ENCODE assay signal across 9 cellular contexts in the genomic region with DNA sequence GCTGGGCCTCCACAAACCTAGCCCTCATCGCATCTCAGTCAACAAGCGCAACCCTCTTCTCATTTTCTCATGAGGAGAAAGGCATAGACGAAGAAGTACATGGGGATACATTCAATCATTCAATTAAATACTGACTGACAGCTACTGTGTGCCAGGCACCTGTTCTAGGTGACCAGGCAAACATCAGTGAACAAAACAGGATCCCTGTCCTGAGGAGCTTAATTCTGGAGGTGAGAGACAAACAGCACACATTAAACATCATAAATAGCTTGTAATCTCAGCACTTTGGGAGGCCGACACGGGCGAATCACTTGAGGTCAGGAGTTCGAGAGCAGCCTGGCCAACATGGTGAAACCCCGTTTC. TPM values are rescaled to one million over a fixed set of nuclear protein-coding genes. Genes with fewer than 3 reads are reported as not detected.
DNase-seq lines count a peak whose midpoint lies in the region; ATAC-seq and TF ChIP-seq lines count a peak whose summit lies in the region.
"Had no signal": no experiment of that assay in that cellular context is flagged by ENCODE, and none has a peak within 500 bp of the region (broad histone marks: within the 10 kb centered on the region; RNA-seq: fewer than 3 reads in every experiment).

No MANE protein-coding gene starts in this region.

- peak; percentile 6 for ATAC-seq in HG03457 (IDR thresholded peaks at IDR 0.05; ENCODE audit: unreplicated experiment)

- H3K27ac ChIP-seq in colonic mucosa = peak overlapping the region; percentile 42

- H3K4me1 ChIP-seq in ES-I3 (ENCODE audit: insufficient read depth, low read length) (no peaks in the 10 kb centered on the region), colonic mucosa (no peaks in the 10 kb centered on the region), neuron (ENCODE audit: insufficient read depth, low read length) (peaks cover 18% of the 10 kb centered on the region)

- DNase-seq in colonic mucosa = no peak
- no peak for DNase-seq in T1000 (lab: John Stamatoyannopoulos, UW)
- no peak for DNase-seq in T-helper 9 cell
- no peak for DNase-seq in GM13977 (ENCODE audit: low spot score)
- no peak for DNase-seq in SW480 (ENCODE audit: low spot score)

- H3K9me3 ChIP-seq in ES-I3 (ENCODE audit: control insufficient read depth, insufficient read depth, low read length) = peaks cover 3% of the 10 kb centered on the region; the same call in 1 of the 2 replicates
- no peaks in the 10 kb centered on the region for H3K9me3 ChIP-seq in colonic mucosa
- H3K9me3 ChIP-seq in neuron (ENCODE audit: low read length) = peaks cover 6% of the 10 kb centered on the region

- H3K27me3 ChIP-seq in colonic mucosa (no peaks in the 10 kb centered on the region), neuron (ENCODE audit: insufficient read depth, low read length) (no peaks in the 10 kb centered on the region)

- intact Hi-C loops in colonic mucosa (cut with DNase I) = no loop called here

- in situ Hi-C loops in GM13977 (cut with MboI; ENCODE audit: low pct_unique_long_range_greater_than_20kb, low sequenced_read_pairs, unreplicated experiment) = no loop called here

- H3K4me3 ChIP-seq in colonic mucosa (peak overlapping the region; percentile 86), neuron (ENCODE audit: low read length) (peak overlapping the region; percentile 81)

- no peak for TF ChIP-seq CTCF in colonic mucosa (IDR thresholded peaks at IDR 0.05)
- TF ChIP-seq CTCF in GM13977 (IDR thresholded peaks at IDR 0.05; ENCODE audit: extremely low read depth, insufficient read depth, missing control alignments) = no peak

- H3K9ac ChIP-seq in ES-I3 (ENCODE audit: low read depth, low read length) (peak overlapping the region; percentile 69; the same call in 1 of the 2 replicates), colonic mucosa (ENCODE audit: low read depth in 2 of 2, low read length in 2 of 2) (peak overlapping the region in 1 of 2 donors; percentile 97)

- H3K36me3 ChIP-seq in ES-I3 (ENCODE audit: insufficient read depth, low read length) = no peaks in the 10 kb centered on the region
- no peaks in the 10 kb centered on the region for H3K36me3 ChIP-seq in colonic mucosa
- peaks cover 19% of the 10 kb centered on the region for H3K36me3 ChIP-seq in neuron (ENCODE audit: insufficient read depth, low read length)

- H2AFZ ChIP-seq in neuron (ENCODE audit: low read depth, low read length) = peak overlapping the region; percentile 60

RNA-seq across cellular contexts. Expression of gene ACYP1, which starts 0.4 kb away (rescaled TPM):
- 10 to 100 TPM; 13.4 to 28.5 TPM for total RNA-seq in colonic mucosa

RNA-seq across cellular contexts. Expression of gene ZC2HC1C, which starts 5.3 kb away (rescaled TPM):
- total RNA-seq in colonic mucosa = 1 to 10 TPM; 3.2 to 4.6 TPM
- total RNA-seq: HT1080 had no signal

RNA-seq across cellular contexts. Expression of gene MLH3, which starts 12.9 kb away (rescaled TPM):
- total RNA-seq in colonic mucosa = 10 to 100 TPM; 24.2 to 25.9 TPM
